9 cellular contexts compared by ENCODE assay signal in the genomic region with DNA sequence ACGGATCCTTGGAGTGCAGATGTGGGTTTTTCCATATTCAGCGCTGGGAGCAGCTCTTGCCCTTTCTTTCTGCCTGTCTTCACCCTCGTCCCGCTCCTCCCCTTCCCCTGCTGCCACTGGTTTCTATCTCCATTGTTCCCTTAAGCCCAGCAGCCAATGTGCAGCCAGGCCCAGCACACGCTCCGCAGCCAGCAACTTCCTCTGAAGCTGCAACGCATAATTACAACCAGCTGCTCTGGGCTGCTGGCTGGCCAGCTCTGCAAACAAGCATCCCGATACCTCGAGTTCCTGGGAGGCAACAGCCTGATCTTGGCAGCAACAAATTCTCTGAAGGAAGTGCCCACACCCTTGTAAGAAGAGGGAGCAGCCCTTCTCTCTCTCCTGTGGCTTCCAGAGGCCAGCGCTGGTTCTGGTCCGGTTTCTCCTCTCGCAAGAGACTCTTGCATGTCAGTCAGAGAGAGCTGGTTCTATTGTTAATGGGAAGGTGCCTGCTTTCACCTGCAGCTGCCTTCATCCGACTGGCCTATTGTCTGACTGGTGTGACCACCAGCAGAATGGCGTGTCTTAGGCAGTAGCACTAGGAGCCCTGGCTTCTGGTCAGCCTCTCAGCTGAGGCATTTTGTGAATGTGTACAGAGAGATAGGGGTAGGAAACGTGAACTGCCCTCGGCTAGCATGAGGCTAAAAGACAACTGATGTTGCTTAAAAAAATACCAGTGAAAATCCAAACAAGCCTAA.
DNase-seq lines count a peak whose midpoint lies in the region; ATAC-seq, FAIRE-seq and TF ChIP-seq lines count a peak whose summit lies in the region.
"Had no signal": no experiment of that assay in that cellular context is flagged by ENCODE, and none has a peak within 500 bp of the region (broad histone marks: within the 10 kb centered on the region; RNA-seq: fewer than 3 reads in every experiment).

No MANE protein-coding gene starts in this region.

- H3K4me3 ChIP-seq in WI38 (ENCODE audit: low read depth, low read length) = peak overlapping the region; percentile 22

- in situ Hi-C loops in GM13977 (cut with MboI; ENCODE audit: low pct_unique_long_range_greater_than_20kb, low sequenced_read_pairs, unreplicated experiment) = no loop called here

- H3K36me3 Mint-ChIP-seq in activated naive CD8-positive, alpha-beta T cell treated with anti-CD3 and anti-CD28 coated beads for 36 hours = no peaks in the 10 kb centered on the region
- H3K36me3 Mint-ChIP-seq: natural killer cell treated with Interleukin-12 subunit alpha and Interleukin-12 subunit beta and Interleukin-15 and Interleukin-18, amount 100 ng/mL, for 72 hours had no signal

- H3K9me3 Mint-ChIP-seq in activated naive CD8-positive, alpha-beta T cell treated with anti-CD3 and anti-CD28 coated beads for 36 hours = no peaks in the 10 kb centered on the region
- H3K9me3 Mint-ChIP-seq: natural killer cell treated with Interleukin-12 subunit alpha and Interleukin-12 subunit beta and Interleukin-15 and Interleukin-18, amount 100 ng/mL, for 72 hours had no signal

- FAIRE-seq in urothelium cell line (lab: Jason Lieb, UNC) = no peak

- no peak overlapping the region for H3K4me3 Mint-ChIP-seq in activated naive CD8-positive, alpha-beta T cell treated with anti-CD3 and anti-CD28 coated beads for 36 hours
- H3K4me3 Mint-ChIP-seq: natural killer cell treated with Interleukin-12 subunit alpha and Interleukin-12 subunit beta and Interleukin-15 and Interleukin-18, amount 100 ng/mL, for 72 hours had no signal

- H3K4me1 Mint-ChIP-seq in activated naive CD8-positive, alpha-beta T cell treated with anti-CD3 and anti-CD28 coated beads for 36 hours = peaks cover 21% of the 10 kb centered on the region

- H3K27me3 Mint-ChIP-seq in activated naive CD8-positive, alpha-beta T cell treated with anti-CD3 and anti-CD28 coated beads for 36 hours = peaks cover 5% of the 10 kb centered on the region

- ATAC-seq in left cardiac atrium = peak; percentile 84 to 90

- intact Hi-C loops in left cardiac atrium (cut with DNase I) (no loop called here), posterior vena cava (cut with DNase I) (no loop called here)

- no peak for TF ChIP-seq CTCF in WI38 (IDR thresholded peaks at IDR 0.05; ENCODE audit: low read depth, low read length)
- TF ChIP-seq CTCF in GM13977 (IDR thresholded peaks at IDR 0.05; ENCODE audit: extremely low read depth, insufficient read depth, missing control alignments) = no peak

- DNase-seq in DMS153 (lab: John Stamatoyannopoulos, UW) (peak; percentile 97), NCI-H1930 (lab: John Stamatoyannopoulos, UW) (peak; percentile 69 to 83), left cardiac atrium (peak; percentile 75), posterior vena cava (ENCODE audit: low spot score) (peak; percentile 93), GM13977 (ENCODE audit: low spot score) (no peak), urothelium cell line (ENCODE audit: low spot score) (no peak)
- no peak for DNase-seq in activated naive CD8-positive, alpha-beta T cell treated with anti-CD3 and anti-CD28 coated beads for 36 hours

- H3K27ac Mint-ChIP-seq in activated naive CD8-positive, alpha-beta T cell treated with anti-CD3 and anti-CD28 coated beads for 36 hours = no peak overlapping the region
- H3K27ac Mint-ChIP-seq: natural killer cell treated with Interleukin-12 subunit alpha and Interleukin-12 subunit beta and Interleukin-15 and Interleukin-18, amount 100 ng/mL, for 72 hours had no signal

Comparison
In these comparisons a context has a peak if more than half of its experiments do, and no peak if none do; other contexts are left out.
1. DNase-seq: peak in DMS153 (single experiment), NCI-H1930 (2 of 2), left cardiac atrium (single experiment) and posterior vena cava (single experiment); none in GM13977 (single experiment), activated naive CD8-positive, alpha-beta T cell treated with anti-CD3 and anti-CD28 coated beads for 36 hours (single experiment) and urothelium cell line (single experiment).